Comparison of ENCODE assay signal across 16 cellular contexts in genomic region chr5:112346411-112347044, GRCh38.
DNase-seq lines count a peak whose midpoint lies in the region; ATAC-seq, FAIRE-seq and TF ChIP-seq lines count a peak whose summit lies in the region.
"Had no signal": no experiment of that assay in that cellular context is flagged by ENCODE, and none has a peak within 500 bp of the region (broad histone marks: within the 10 kb centered on the region; RNA-seq: fewer than 3 reads in every experiment).

No MANE protein-coding gene starts in this region.

- no peak for DNase-seq in GM12892 (ENCODE audit: insufficient read length)
- no peak for DNase-seq in left ventricle myocardium superior
- no peak for DNase-seq in ureter (ENCODE audit: low spot score)
- no peak for DNase-seq in stimulated activated CD4-positive, alpha-beta T cell treated with anti-CD3 and anti-CD28 coated beads, Interleukin-4, amount 100 ng/mL, for 1 hour
- DNase-seq: activated CD8-positive, alpha-beta memory T cell treated with anti-CD3 and anti-CD28 coated beads for 24 hours; Caco-2; KG1; NCI-H1930; stimulated activated CD8-positive, alpha-beta memory T cell treated with anti-CD3 and anti-CD28 coated beads, Interleukin-4, amount 100 ng/mL, for 48 hours; upper lobe of left lung had no signal

- peak; percentile 66 for ATAC-seq in GM19468 (IDR thresholded peaks at IDR 0.05; ENCODE audit: extremely low read depth, unreplicated experiment)
- ATAC-seq in HG02852 (IDR thresholded peaks at IDR 0.05; ENCODE audit: unreplicated experiment), result peak; percentile 62
- ATAC-seq in HG03520 (IDR thresholded peaks at IDR 0.05; ENCODE audit: unreplicated experiment), result peak; percentile 49
- no peak for ATAC-seq in HG03469 (IDR thresholded peaks at IDR 0.05; ENCODE audit: unreplicated experiment)
- ATAC-seq in left ventricle myocardium superior, result no peak
- ATAC-seq: Right ventricle myocardium inferior had no signal

- FAIRE-seq in GM12892 (lab: Jason Lieb, UNC), result peak; percentile 83
- FAIRE-seq: endometrium had no signal

- no peak for TF ChIP-seq POLR2A in GM12892 (IDR thresholded peaks at IDR 0.05; ENCODE audit: low read depth, low read length)

- intact Hi-C loops in left ventricle myocardium superior (cut with micrococcal nuclease), result no loop called here

Comparison
In these comparisons a context has a peak if more than half of its experiments do, and no peak if none do; other contexts are left out.
1. ATAC-seq: peak in GM19468 (single experiment), HG02852 (single experiment) and HG03520 (single experiment); none in HG03469 (single experiment) and left ventricle myocardium superior (single experiment).